ENCODE assay signal across 19 cellular contexts in the genomic region with DNA sequence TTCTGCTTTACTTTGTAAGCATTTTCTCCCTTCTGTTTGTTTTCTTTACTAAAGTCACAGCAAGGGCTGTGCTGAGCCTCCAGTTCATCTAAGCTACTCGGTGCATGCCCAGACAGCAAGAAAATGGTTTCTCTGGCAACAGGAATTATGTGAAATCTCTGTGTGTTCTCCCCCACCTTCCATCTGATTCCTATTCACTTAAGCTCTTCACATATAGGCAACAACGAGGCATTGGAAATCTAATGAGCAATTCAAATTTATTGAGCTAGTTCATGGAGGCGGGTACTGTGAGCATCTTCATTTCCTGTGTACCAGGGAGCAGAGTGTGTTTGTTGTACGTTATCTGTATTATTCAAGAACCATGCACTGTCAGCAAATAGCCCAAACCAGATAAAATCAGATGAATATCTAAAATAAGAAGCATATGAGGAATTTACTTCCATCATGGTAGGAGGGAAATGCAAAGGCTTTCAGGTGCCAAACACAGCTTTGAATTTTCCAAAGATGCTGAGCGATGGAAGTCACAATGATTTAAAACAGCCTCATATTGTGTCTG.
"Had no signal": no experiment of that assay in that cellular context is flagged by ENCODE, and none has a peak within 500 bp of the region (broad histone marks: within the 10 kb centered on the region; RNA-seq: fewer than 3 reads in every experiment).

No MANE protein-coding gene starts in this region.

- H3K36me3 ChIP-seq: cardiac muscle cell, gastrocnemius medialis, heart left ventricle, right atrium auricular region, thyroid gland had no signal

- DNase-seq: activated B cell treated with CpG ODN at 0.5 μM for 24 hours; activated CD4-positive, alpha-beta memory T cell treated with anti-CD3 and anti-CD28 coated beads, Interleukin-2, amount 10 ng/mL, durations not matched to agents 7 days and 5 days; activated CD4-positive, alpha-beta T cell treated with anti-CD3 and anti-CD28 coated beads for 4 hours; activated CD8-positive, alpha-beta memory T cell treated with anti-CD3 and anti-CD28 coated beads, Interleukin-2, amount 10 ng/mL, durations not matched to agents 7 days and 5 days; amniotic stem cell; erythroblast; gastrocnemius medialis; heart left ventricle; left ventricle myocardium superior; mucosa of descending colon; naive thymus-derived CD4-positive, alpha-beta T cell; occipital lobe; stimulated activated CD4-positive, alpha-beta T cell treated with anti-CD3 and anti-CD28 coated beads, Interleukin-12 subunit alpha, Interleukin-12 subunit beta, amount 100 ng/mL, for 4 hours; stimulated activated CD4-positive, alpha-beta T cell treated with anti-CD3 and anti-CD28 coated beads, Interleukin-1b, Interleukin-23, amount 100 ng/mL, for 48 hours; stimulated activated CD8-positive, alpha-beta memory T cell treated with anti-CD3 and anti-CD28 coated beads, Interleukin-4, amount 100 ng/mL, for 48 hours; stimulated activated naive CD4-positive, alpha-beta T cell; thyroid gland had no signal

- H3K9me3 ChIP-seq: gastrocnemius medialis, heart left ventricle, mucosa of descending colon, right atrium auricular region, thyroid gland had no signal

- H3K4me3 ChIP-seq: cardiac muscle cell, gastrocnemius medialis, heart left ventricle, mucosa of descending colon, right atrium auricular region, thyroid gland had no signal

- H3K27me3 ChIP-seq: cardiac muscle cell, gastrocnemius medialis, heart left ventricle, right atrium auricular region, thyroid gland had no signal

- H3K27ac ChIP-seq: cardiac muscle cell, gastrocnemius medialis, heart left ventricle, right atrium auricular region had no signal

- ATAC-seq: activated CD8-positive, alpha-beta memory T cell treated with anti-CD3 and anti-CD28 coated beads, Interleukin-2, amount 10 ng/mL, durations not matched to agents 7 days and 5 days; gastrocnemius medialis; heart left ventricle; left ventricle myocardium superior; mucosa of descending colon; naive thymus-derived CD4-positive, alpha-beta T cell had no signal
